24 cellular contexts compared by ENCODE assay signal in genomic region chr3:148146241-148146640, GRCh38.
"Had no signal": no experiment of that assay in that cellular context is flagged by ENCODE, and none has a peak within 500 bp of the region (broad histone marks: within the 10 kb centered on the region; RNA-seq: fewer than 3 reads in every experiment).

No MANE protein-coding gene starts in this region.

- H3K4me3 ChIP-seq: dorsolateral prefrontal cortex, gastroesophageal sphincter, heart left ventricle, hepatocyte, ovary, psoas muscle, sigmoid colon, stomach, thyroid gland, vagina had no signal

- H2AFZ ChIP-seq: hepatocyte had no signal

- H3K36me3 Mint-ChIP-seq: mesothelial cell of epicardium; stimulated activated effector memory CD8-positive, alpha-beta T cell treated with anti-CD3 and anti-CD28 coated beads, Interleukin-12 subunit alpha, Interleukin-12 subunit beta, amount 100 ng/mL, for 72 hours had no signal

- H3K4me2 ChIP-seq: hepatocyte had no signal

- FAIRE-seq: kidney had no signal

- H3K9me3 Mint-ChIP-seq: nephron progenitor cell had no signal

- H3K27ac ChIP-seq: dorsolateral prefrontal cortex, gastroesophageal sphincter, heart left ventricle, hepatocyte, ovary, psoas muscle, sigmoid colon, stomach, vagina had no signal

- H3K9me3 ChIP-seq: gastroesophageal sphincter, heart left ventricle, ovary, psoas muscle, sigmoid colon, stomach, thyroid gland, vagina had no signal

- H3K36me3 ChIP-seq: gastroesophageal sphincter, heart left ventricle, ovary, sigmoid colon, stomach, thyroid gland, vagina had no signal

- ATAC-seq: gastroesophageal sphincter; heart left ventricle; left lobe of liver; naive thymus-derived CD4-positive, alpha-beta T cell; psoas muscle; stimulated activated effector memory CD8-positive, alpha-beta T cell treated with anti-CD3 and anti-CD28 coated beads, Interleukin-12 subunit alpha, Interleukin-12 subunit beta, amount 100 ng/mL, for 72 hours had no signal

- DNase-seq: dorsolateral prefrontal cortex; effector CD4-positive, alpha-beta T cell; heart left ventricle; kidney; naive thymus-derived CD4-positive, alpha-beta T cell; nephron progenitor cell; nucleus accumbens; ovary; posterior cingulate gyrus; psoas muscle; right cardiac atrium; sigmoid colon; stimulated activated CD4-positive, alpha-beta T cell treated with anti-CD3 and anti-CD28 coated beads, Interleukin-2, amount 100 ng/mL, for 24 hours; stimulated activated CD4-positive, alpha-beta T cell treated with anti-CD3 and anti-CD28 coated beads, Interleukin-4, amount 100 ng/mL, for 24 hours; stimulated activated naive CD4-positive, alpha-beta T cell treated with Interleukin-2 at 50 U/mL for 16 hours; stomach; trophoblast cell had no signal

- H3K4me3 Mint-ChIP-seq: mesothelial cell of epicardium; naive thymus-derived CD4-positive, alpha-beta T cell; nephron progenitor cell; stimulated activated effector memory CD8-positive, alpha-beta T cell treated with anti-CD3 and anti-CD28 coated beads, Interleukin-12 subunit alpha, Interleukin-12 subunit beta, amount 100 ng/mL, for 72 hours had no signal

- H3K4me1 Mint-ChIP-seq: mesothelial cell of epicardium; naive thymus-derived CD4-positive, alpha-beta T cell; nephron progenitor cell; stimulated activated effector memory CD8-positive, alpha-beta T cell treated with anti-CD3 and anti-CD28 coated beads, Interleukin-12 subunit alpha, Interleukin-12 subunit beta, amount 100 ng/mL, for 72 hours had no signal

- H3K27me3 ChIP-seq: dorsolateral prefrontal cortex, gastroesophageal sphincter, heart left ventricle, hepatocyte, ovary, sigmoid colon, stomach, thyroid gland, vagina had no signal

- H3K27ac Mint-ChIP-seq: mesothelial cell of epicardium; naive thymus-derived CD4-positive, alpha-beta T cell; nephron progenitor cell; stimulated activated effector memory CD8-positive, alpha-beta T cell treated with anti-CD3 and anti-CD28 coated beads, Interleukin-12 subunit alpha, Interleukin-12 subunit beta, amount 100 ng/mL, for 72 hours had no signal

- H3K4me1 ChIP-seq: gastroesophageal sphincter, heart left ventricle, psoas muscle, stomach, vagina had no signal

- H3K27me3 Mint-ChIP-seq: naive thymus-derived CD4-positive, alpha-beta T cell had no signal
